Comparison of ENCODE assay signal across 1 cellular context in genomic region chr1:6614953-6615785, GRCh38.
TF ChIP-seq lines count a peak whose summit lies in the region.

No MANE protein-coding gene starts in this region.

TF ChIP-seq in A549, 52 proteins besides CTCF, POLR2A, EP300 and RAD21 (continued from another document):
- TF ChIP-seq REST (IDR thresholded peaks at IDR 0.05) (no peak), HMGXB4 (CRISPR knock-in tag; IDR thresholded peaks at IDR 0.05; ENCODE audit: borderline replicate concordance) (no peak)
